ENCODE assay signal across 25 cellular contexts in the genomic region with DNA sequence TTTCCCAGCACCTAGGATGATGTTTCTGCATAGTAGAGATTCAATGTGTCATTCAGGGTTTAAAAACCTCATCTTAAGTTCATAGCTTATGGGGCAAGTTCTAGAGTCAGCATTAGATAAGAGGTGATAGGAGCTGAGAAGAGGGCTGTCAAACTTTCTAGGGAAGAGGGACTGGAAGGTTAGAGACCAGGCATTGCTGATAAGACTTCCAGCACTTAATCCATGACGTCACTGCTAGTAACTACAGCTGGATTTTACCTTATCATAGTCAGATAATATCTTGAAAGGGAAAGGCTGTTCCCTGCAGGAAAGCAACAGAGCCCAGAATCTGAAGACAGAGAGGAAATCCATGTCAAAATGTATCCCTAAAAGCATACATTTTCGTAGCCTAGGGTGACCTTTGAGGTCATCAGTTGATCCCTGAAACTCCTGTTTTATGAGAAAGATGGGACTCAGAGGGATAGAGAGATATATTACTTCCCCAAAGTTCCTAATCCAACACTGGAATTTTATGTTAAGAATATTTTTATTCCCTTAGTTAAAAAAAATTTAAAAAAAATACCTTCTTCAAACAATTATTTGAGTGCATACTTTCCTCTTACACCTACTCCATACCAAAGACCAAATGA. TPM values are rescaled to one million over a fixed set of nuclear protein-coding genes. Genes with fewer than 3 reads are reported as not detected.
DNase-seq lines count a peak whose midpoint lies in the region; ATAC-seq, FAIRE-seq and TF ChIP-seq lines count a peak whose summit lies in the region.
"Had no signal": no experiment of that assay in that cellular context is flagged by ENCODE, and none has a peak within 500 bp of the region (broad histone marks: within the 10 kb centered on the region; RNA-seq: fewer than 3 reads in every experiment).

No MANE protein-coding gene starts in this region.

- no peaks in the 10 kb centered on the region for H3K79me2 ChIP-seq in astrocyte (ENCODE audit: insufficient read depth, low read length)

- H3K9ac ChIP-seq in IMR-90 (ENCODE audit: low read depth, low read length) (no peak overlapping the region), astrocyte (ENCODE audit: low read length) (no peak overlapping the region)

- no peaks in the 10 kb centered on the region for H3K9me3 Mint-ChIP-seq in astrocyte (ENCODE audit: unreplicated experiment)
- no peaks in the 10 kb centered on the region for H3K9me3 Mint-ChIP-seq in stimulated activated memory B cell treated with anti-CD40 and anti-IgM and Interleukin-4, amounts not matched to agents 10 μg/mL and 1 μg/mL and 100 μg/mL, for 72 hours

- ATAC-seq in IMR-90 (ENCODE audit: low read depth) (no peak), GM18498 (IDR thresholded peaks at IDR 0.05; ENCODE audit: unreplicated experiment) (no peak), GM21360 (IDR thresholded peaks at IDR 0.05; ENCODE audit: unreplicated experiment) (no peak)
- no peak for ATAC-seq in stimulated activated memory B cell treated with anti-CD40 and anti-IgM and Interleukin-4, amounts not matched to agents 10 μg/mL and 1 μg/mL and 100 μg/mL, for 72 hours
- ATAC-seq: A549, HCT116, Panc1 had no signal

- H2AFZ ChIP-seq in IMR-90 (replicated peaks; ENCODE audit: low read length, poor library complexity): no peak overlapping the region
- no peak overlapping the region for H2AFZ ChIP-seq in astrocyte (ENCODE audit: low read depth, low read length)

- H2AK9ac ChIP-seq in IMR-90 (replicated peaks; ENCODE audit: low read depth, low read length, poor library complexity): no peak overlapping the region

- in situ Hi-C loops in IMR-90 (cut with MboI; ENCODE audit: low sequenced_read_pairs): loop anchor here (25.0 kb wide), 1 partner anchor 352 kb away; a partner anchor contains a TSS

- no peaks in the 10 kb centered on the region for H3K27me3 Mint-ChIP-seq in astrocyte (ENCODE audit: low read depth, unreplicated experiment)
- H3K27me3 Mint-ChIP-seq in stimulated activated memory B cell treated with anti-CD40 and anti-IgM and Interleukin-4, amounts not matched to agents 10 μg/mL and 1 μg/mL and 100 μg/mL, for 72 hours: peaks cover 48% of the 10 kb centered on the region

- no peak overlapping the region for H2BK20ac ChIP-seq in IMR-90 (ENCODE audit: low read depth, low read length)

- no peak overlapping the region for H3K27ac ChIP-seq in IMR-90 (ENCODE audit: insufficient read depth, low read length)
- no peak overlapping the region for H3K27ac ChIP-seq in astrocyte (ENCODE audit: low read depth, low read length)
- H3K27ac ChIP-seq in thyroid gland: no peak overlapping the region
- H3K27ac ChIP-seq: A549 had no signal

- H3K4me3 Mint-ChIP-seq in astrocyte (ENCODE audit: unreplicated experiment): no peak overlapping the region
- H3K4me3 Mint-ChIP-seq in stimulated activated memory B cell treated with anti-CD40 and anti-IgM and Interleukin-4, amounts not matched to agents 10 μg/mL and 1 μg/mL and 100 μg/mL, for 72 hours: no peak overlapping the region
- H3K4me3 Mint-ChIP-seq: CD4-positive, CD25-positive, alpha-beta regulatory T cell had no signal

- intact Hi-C loops in IMR-90 (cut with micrococcal nuclease) (loop anchor here (5.0 kb wide), 2 partner anchors 352 to 562 kb away; no protein-coding TSS in a partner anchor), thyroid gland (cut with DNase I) (loop anchor here (5.0 kb wide), 2 partner anchors 97 to 122 kb away; no protein-coding TSS in a partner anchor)

- peaks cover 4 to 9% of the 10 kb centered on the region in 2 experiments; a peak in 2 of 4 replicates for H3K79me1 ChIP-seq in IMR-90 (ENCODE audit: low read depth in 1 of 2, low read length in 2 of 2)

- H4K91ac ChIP-seq in IMR-90 (ENCODE audit: insufficient read depth, low read depth, low read length): no peak overlapping the region

- 0 out of 2 replicates have a peak, but pooled peaks cover 2% of the 10 kb centered on the region for H3K9me1 ChIP-seq in IMR-90 (ENCODE audit: insufficient read depth, low read length)

- H3K4me1 ChIP-seq in IMR-90 (ENCODE audit: control insufficient read depth, insufficient read depth, low read length) (peaks cover 5% of the 10 kb centered on the region), astrocyte (ENCODE audit: insufficient read depth, low read length) (peaks cover 27% of the 10 kb centered on the region), thyroid gland (peaks cover 0 to 4% of the 10 kb centered on the region in 2 donors)

- no peak for FAIRE-seq in astrocyte (lab: Jason Lieb, UNC)
- FAIRE-seq: A549, GM12892, GM18507, H1 had no signal

- POLR2A ChIA-PET in IMR-90 (lab: Charles Lee; ENCODE audit: unreplicated experiment): no interaction called here

- no peak overlapping the region for H2AK5ac ChIP-seq in IMR-90 (ENCODE audit: low read depth, low read length)

- no TSS peak for BruUV-seq in IMR-90 (replicated peaks; lab: Mats Ljungman, UMichigan)

- no peak overlapping the region for H2BK15ac ChIP-seq in IMR-90 (ENCODE audit: low read depth, low read length)

- DNase-seq in CMK (ENCODE audit: low read depth) (peak; percentile 41), IMR-90 (peak; percentile 23), astrocyte (ENCODE audit: low read depth) (no peak), iPS-NIHi11 (ENCODE audit: low spot score) (peak; percentile 20), thyroid gland (no peak)
- DNase-seq: CD4-positive, CD25-positive, alpha-beta regulatory T cell; COR-L47; DND-41; MM.1S; NCI-H1048; NCI-H1436; NCI-H187 treated with DMSO at 0.1 percent for 48 hours; NCI-H2227 treated with DMSO at 0.1 percent for 48 hours; NCI-H510A treated with DMSO at 0.1 percent for 48 hours; NCI-H748 treated with DMSO at 0.1 percent for 48 hours; SIG-M5 had no signal

- H3K56ac ChIP-seq in IMR-90 (ENCODE audit: extremely low read depth, insufficient read depth, low read length): no peak overlapping the region

- no peak overlapping the region for H2BK5ac ChIP-seq in IMR-90 (ENCODE audit: low read depth, low read length, poor library complexity, severe bottlenecking)

- TF ChIP-seq CTCF in IMR-90 (conservative IDR thresholded peaks at IDR 0.05; ENCODE audit: low read depth, low read length) (no peak), astrocyte (IDR thresholded peaks at IDR 0.05; ENCODE audit: insufficient read depth, low read depth, low read length) (no peak), thyroid gland (IDR thresholded peaks at IDR 0.05) (no peak)

- dilution Hi-C loops in IMR-90 (cut with HindIII; ENCODE audit: low sequenced_read_pairs, unreplicated experiment): loop anchor here (25.0 kb wide), 1 partner anchor 102 kb away; no protein-coding TSS in a partner anchor

- CTCF ChIA-PET in IMR-90 (lab: Yijun Ruan, JAX): interaction anchor here (1.6 kb wide), 1 partner anchor 96 kb away, joined by 6 read pairs; no protein-coding TSS in a partner anchor

- no peak overlapping the region for H2BK120ac ChIP-seq in IMR-90 (ENCODE audit: low read depth, low read length)

- peak overlapping the region; percentile 1 for H3K27ac Mint-ChIP-seq in astrocyte (ENCODE audit: unreplicated experiment)
- H3K27ac Mint-ChIP-seq in stimulated activated memory B cell treated with anti-CD40 and anti-IgM and Interleukin-4, amounts not matched to agents 10 μg/mL and 1 μg/mL and 100 μg/mL, for 72 hours: no peak overlapping the region
- H3K27ac Mint-ChIP-seq: CD4-positive, CD25-positive, alpha-beta regulatory T cell had no signal

- no peak overlapping the region for H3K4ac ChIP-seq in IMR-90 (ENCODE audit: low read depth, low read length)

- peaks cover 23% of the 10 kb centered on the region for H3K4me1 Mint-ChIP-seq in astrocyte (ENCODE audit: low read depth, unreplicated experiment)
- H3K4me1 Mint-ChIP-seq in stimulated activated memory B cell treated with anti-CD40 and anti-IgM and Interleukin-4, amounts not matched to agents 10 μg/mL and 1 μg/mL and 100 μg/mL, for 72 hours: peaks cover 23% of the 10 kb centered on the region

- no peaks in the 10 kb centered on the region for H3K9me3 ChIP-seq in IMR-90 (ENCODE audit: control insufficient read depth, insufficient read depth, low read length)
- no peaks in the 10 kb centered on the region for H3K9me3 ChIP-seq in astrocyte (ENCODE audit: insufficient read depth, low read depth, low read length)
- H3K9me3 ChIP-seq in thyroid gland: no peaks in the 10 kb centered on the region
- H3K9me3 ChIP-seq: A549 had no signal

- H4K20me1 ChIP-seq in IMR-90 (ENCODE audit: insufficient read depth, low read length) (no peaks in the 10 kb centered on the region; the same call in 1 of the 2 replicates), astrocyte (ENCODE audit: insufficient read depth, low read length) (no peaks in the 10 kb centered on the region)

- no peak overlapping the region for H4K5ac ChIP-seq in IMR-90 (ENCODE audit: low read depth, low read length)

- no peak overlapping the region for H4K8ac ChIP-seq in IMR-90 (ENCODE audit: low read depth in 2 of 2, low read length in 2 of 2)

- H3K4me2 ChIP-seq in IMR-90 (ENCODE audit: low read depth, low read length) (no peak overlapping the region), astrocyte (ENCODE audit: low read length) (no peak overlapping the region)
- H3K4me2 ChIP-seq: A549 had no signal

- H3K36me3 Mint-ChIP-seq in astrocyte (ENCODE audit: low read depth, unreplicated experiment): no peaks in the 10 kb centered on the region
- H3K36me3 Mint-ChIP-seq in stimulated activated memory B cell treated with anti-CD40 and anti-IgM and Interleukin-4, amounts not matched to agents 10 μg/mL and 1 μg/mL and 100 μg/mL, for 72 hours: no peaks in the 10 kb centered on the region
- H3K36me3 Mint-ChIP-seq: CD4-positive, CD25-positive, alpha-beta regulatory T cell had no signal

- H3K18ac ChIP-seq in IMR-90 (ENCODE audit: low read depth, low read length): no peak overlapping the region

- no peak for TF ChIP-seq RAD21 in IMR-90 (IDR thresholded peaks at IDR 0.05; ENCODE audit: low read length)

- H3K4me3 ChIP-seq in IMR-90 (ENCODE audit: insufficient read depth, low read depth, low read length) (no peak overlapping the region), astrocyte (ENCODE audit: insufficient read depth, low read depth, low read length) (no peak overlapping the region), thyroid gland (replicated peaks in 1 of 3) (no peak overlapping the region)
- H3K4me3 ChIP-seq: A549 had no signal

- no peaks in the 10 kb centered on the region for H3K27me3 ChIP-seq in IMR-90 (ENCODE audit: control insufficient read depth, insufficient read depth, low read length)
- no peaks in the 10 kb centered on the region for H3K27me3 ChIP-seq in astrocyte (ENCODE audit: insufficient read depth, low read length)
- no peaks in the 10 kb centered on the region for H3K27me3 ChIP-seq in thyroid gland

- no CpG with 5 or more reads among the region's 2 CpGs for WGBS in IMR-90 (ENCODE audit: extremely low coverage in 2 of 2, insufficient read length in 1 of 2), 2 experiments
- WGBS in thyroid gland, 2 donors: 50 to 62% methylated on average over 2 of the region's 2 CpGs

- no peak overlapping the region for H3K23ac ChIP-seq in IMR-90 (ENCODE audit: low read depth, low read length)

- no peaks in the 10 kb centered on the region for H3K36me3 ChIP-seq in IMR-90 (ENCODE audit: control insufficient read depth, insufficient read depth, low read length)
- H3K36me3 ChIP-seq in astrocyte (ENCODE audit: insufficient read depth, low read length): no peaks in the 10 kb centered on the region
- no peaks in the 10 kb centered on the region for H3K36me3 ChIP-seq in thyroid gland

- TF ChIP-seq POLR2A in IMR-90 (IDR thresholded peaks at IDR 0.05; ENCODE audit: low read depth, low read length): no peak
- TF ChIP-seq POLR2A in thyroid gland (IDR thresholded peaks at IDR 0.05): no peak

- H3K14ac ChIP-seq in IMR-90 (replicated peaks; ENCODE audit: low read depth, low read length): no peak overlapping the region

RNA-seq across cellular contexts. Expression of a gene that starts 3.3 kb away (rescaled TPM):
- total RNA-seq in IMR-90 (2012; rRNA removed): 96.8 and 102 TPM in 2 replicates
- polyA plus RNA-seq in IMR-90 (2012; rRNA removed): 28.7 and 31.2 TPM in 2 replicates
- polyA plus RNA-seq in IMR-90 (2012; cell fraction: cytosol; rRNA removed): 11.9 and 18.5 TPM in 2 replicates
- 9.1 and 28.6 TPM in 2 replicates for polyA plus RNA-seq in IMR-90 (2012; cell fraction: nucleus; rRNA removed; ENCODE audit: low replicate concordance)
- 6.0 and 6.1 TPM in 2 replicates for total RNA-seq in astrocyte
- 10 to 100 TPM in 2 of 4 donors, 1 to 10 TPM in 2; 7.4 to 19.6 (median 11.4) TPM for total RNA-seq in thyroid gland

RNA-seq across cellular contexts. Expression of a gene that starts 34.7 kb away (rescaled TPM):
- total RNA-seq in IMR-90 (2012; rRNA removed) (11.3 and 14.4 TPM in 2 replicates), astrocyte (6.5 and 8.6 TPM in 2 replicates), thyroid gland (10 to 100 TPM; 23.7 to 40.8 (median 37.1) TPM)
- 6.8 and 7.2 TPM in 2 replicates for polyA plus RNA-seq in IMR-90 (2012; rRNA removed)
- 0.82 and 1.1 TPM in 2 replicates for polyA plus RNA-seq in IMR-90 (2012; cell fraction: cytosol; rRNA removed)
- 1.3 and 13.2 TPM in 2 replicates for polyA plus RNA-seq in IMR-90 (2012; cell fraction: nucleus; rRNA removed; ENCODE audit: low replicate concordance)

Comparison
In these comparisons a context has a peak if more than half of its experiments do, and no peak if none do; other contexts are left out.
1. DNase-seq: peak in CMK (single experiment), IMR-90 (single experiment) and iPS-NIHi11 (single experiment); none in astrocyte (single experiment) and thyroid gland (0 of 2).